In the genomic region with DNA sequence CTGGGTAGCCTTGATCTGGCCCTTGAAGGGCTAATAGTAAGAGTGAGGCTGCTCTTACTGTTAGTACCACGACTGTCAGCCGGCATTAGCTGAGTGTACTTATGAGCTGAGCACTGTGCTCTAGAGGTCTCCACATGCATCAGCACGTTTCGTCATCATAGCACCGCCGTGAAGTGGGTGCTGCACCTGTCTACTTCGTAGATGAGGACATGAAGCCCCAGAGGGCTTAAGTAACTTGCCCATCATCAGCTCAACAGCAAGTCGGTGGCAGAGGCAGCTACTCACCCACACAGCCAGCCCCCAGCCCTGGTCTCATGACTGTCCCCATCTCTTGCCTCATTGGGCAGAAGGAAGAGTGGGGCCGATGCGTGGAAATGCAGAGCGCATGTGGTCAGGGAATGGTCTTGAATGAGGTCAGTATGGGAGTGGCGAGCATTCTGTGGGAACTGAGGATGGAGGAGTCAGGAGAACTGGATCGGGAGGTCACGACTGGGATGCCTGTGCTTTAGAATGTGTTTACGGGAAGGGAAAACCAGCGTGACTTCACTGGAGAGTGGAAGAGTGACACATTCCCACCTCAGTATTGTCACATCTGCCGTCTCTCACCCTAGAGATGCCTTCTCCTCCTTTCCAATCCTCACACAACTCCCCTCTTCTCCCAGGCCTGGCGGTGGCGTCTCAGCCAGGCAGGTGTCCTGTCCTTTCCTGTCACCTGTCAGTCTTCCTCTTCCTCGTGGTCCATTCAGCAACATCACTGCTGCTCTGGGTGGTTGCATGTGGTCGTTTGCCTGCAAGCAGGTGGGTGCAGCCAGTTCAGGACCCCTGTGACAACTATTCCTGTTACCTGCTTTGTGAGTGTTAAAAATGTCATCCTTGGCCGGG, we compare ENCODE assay signal across 10 cellular contexts. TPM values are rescaled to one million over a fixed set of nuclear protein-coding genes. Genes with fewer than 3 reads are reported as not detected.
DNase-seq lines count a peak whose midpoint lies in the region; ATAC-seq and TF ChIP-seq lines count a peak whose summit lies in the region.
"Had no signal": no experiment of that assay in that cellular context is flagged by ENCODE, and none has a peak within 500 bp of the region (broad histone marks: within the 10 kb centered on the region; RNA-seq: fewer than 3 reads in every experiment).

No MANE protein-coding gene starts in this region.

- TF ChIP-seq CTCF in mesothelial cell of epicardium (IDR thresholded peaks at IDR 0.05; ENCODE audit: unreplicated experiment), result no peak

- H3K27ac ChIP-seq in BLaER1 treated with 17β-estradiol and CSF1 and Interleukin-3, amounts not matched to agents 10 nM and 100 nM, result peak overlapping the region in 9 of 11 experiments; percentile 35 to 84 (median 59); a peak in 17 of 22 replicates

- H3K4me2 ChIP-seq in BLaER1 treated with 17β-estradiol and CSF1 and Interleukin-3, amounts not matched to agents 10 nM and 100 nM, result peak overlapping the region; percentile 56 to 88 (median 74); a peak in 20 of 22 replicates

- H3K27me3 Mint-ChIP-seq in activated CD4-positive, alpha-beta memory T cell treated with anti-CD3 and anti-CD28 coated beads for 36 hours, result no peaks in the 10 kb centered on the region
- no peaks in the 10 kb centered on the region for H3K27me3 Mint-ChIP-seq in mesothelial cell of epicardium (ENCODE audit: low read depth)

- peaks cover 28 to 84% (median 55%) of the 10 kb centered on the region in 10 experiments for H3K4me1 ChIP-seq in BLaER1 treated with 17β-estradiol and CSF1 and Interleukin-3, amounts not matched to agents 10 nM and 100 nM

- no peak overlapping the region for H3K4me3 ChIP-seq in BLaER1 treated with 17β-estradiol and CSF1 and Interleukin-3, amounts not matched to agents 10 nM and 100 nM

- H3K27ac Mint-ChIP-seq in activated CD4-positive, alpha-beta memory T cell treated with anti-CD3 and anti-CD28 coated beads for 36 hours, result peak overlapping the region; percentile 96
- H3K27ac Mint-ChIP-seq in mesothelial cell of epicardium, result peak overlapping the region; percentile 87

- intact Hi-C loops in activated CD4-positive, alpha-beta memory T cell treated with anti-CD3 and anti-CD28 coated beads for 36 hours (cut with micrococcal nuclease), result loop anchor here (10.0 kb wide), 1 partner anchor 631 kb away; no protein-coding TSS in a partner anchor

- H3K4me3 Mint-ChIP-seq in activated CD4-positive, alpha-beta memory T cell treated with anti-CD3 and anti-CD28 coated beads for 36 hours, result peak overlapping the region; percentile 75
- no peak overlapping the region for H3K4me3 Mint-ChIP-seq in mesothelial cell of epicardium

- H3K36me3 Mint-ChIP-seq in activated CD4-positive, alpha-beta memory T cell treated with anti-CD3 and anti-CD28 coated beads for 36 hours, result peaks cover 75% of the 10 kb centered on the region
- H3K36me3 Mint-ChIP-seq in mesothelial cell of epicardium, result no peaks in the 10 kb centered on the region

- ATAC-seq in GM18907 (IDR thresholded peaks at IDR 0.05; ENCODE audit: unreplicated experiment), result no peak

- POLR2A ChIA-PET in activated CD4-positive, alpha-beta memory T cell treated with anti-CD3 and anti-CD28 coated beads for 36 hours (lab: Charles Lee), result interaction anchor here (4.9 kb wide), 1 partner anchor 11 kb away, joined by 99 read pairs; the partner anchor contains the start of gene DYNLT1

- DNase-seq in M059J (ENCODE audit: low read depth), result peak; percentile 47
- DNase-seq in activated CD4-positive, alpha-beta memory T cell treated with anti-CD3 and anti-CD28 coated beads for 36 hours, result peak; percentile 10
- DNase-seq in mesothelial cell of epicardium (ENCODE audit: low spot score in 2 of 2, unreplicated experiment in 2 of 2), result no peak
- no peak for DNase-seq in stimulated activated CD4-positive, alpha-beta T cell treated with anti-CD3 and anti-CD28 coated beads, Interleukin-12 subunit alpha, Interleukin-12 subunit beta, amount 100 ng/mL, for 4 hours
- no peak for DNase-seq in middle frontal gyrus (ENCODE audit: extremely low spot score, low spot score)
- no peak for DNase-seq in GM03348 (ENCODE audit: low spot score)
- DNase-seq: DND-41, NCI-H1048 had no signal

- CTCF ChIA-PET in activated CD4-positive, alpha-beta memory T cell treated with anti-CD3 and anti-CD28 coated beads for 36 hours (lab: Charles Lee), result interaction anchor here (0.7 to 1.3 kb wide), 4 partner anchors 26 to 489 kb away, joined by 3 to 7 read pairs (median 4); no protein-coding TSS in a partner anchor

- H4K20me1 ChIP-seq in BLaER1 treated with 17β-estradiol and CSF1 and Interleukin-3, amounts not matched to agents 10 nM and 100 nM, result peaks cover 0 to 4% (median 0%) of the 10 kb centered on the region in 11 experiments; a peak in 1 of 22 replicates

- no peaks in the 10 kb centered on the region for H3K36me3 ChIP-seq in BLaER1 treated with 17β-estradiol and CSF1 and Interleukin-3, amounts not matched to agents 10 nM and 100 nM

- peak overlapping the region in 4 of 11 experiments; percentile 24 to 62 (median 42); a peak in 5 of 22 replicates for H3K9ac ChIP-seq in BLaER1 treated with 17β-estradiol and CSF1 and Interleukin-3, amounts not matched to agents 10 nM and 100 nM

- no peaks in the 10 kb centered on the region; a peak in 1 of 22 replicates for H3K9me3 ChIP-seq in BLaER1 treated with 17β-estradiol and CSF1 and Interleukin-3, amounts not matched to agents 10 nM and 100 nM (replicated peaks in 1 of 11)

- peaks cover 0 to 30% (median 4%) of the 10 kb centered on the region in 11 experiments; a peak in 11 of 22 replicates for H3K27me3 ChIP-seq in BLaER1 treated with 17β-estradiol and CSF1 and Interleukin-3, amounts not matched to agents 10 nM and 100 nM

- peaks cover 70% of the 10 kb centered on the region for H3K4me1 Mint-ChIP-seq in activated CD4-positive, alpha-beta memory T cell treated with anti-CD3 and anti-CD28 coated beads for 36 hours (ENCODE audit: low read depth)
- H3K4me1 Mint-ChIP-seq in mesothelial cell of epicardium, result peaks cover 35% of the 10 kb centered on the region

- H3K9me3 Mint-ChIP-seq in activated CD4-positive, alpha-beta memory T cell treated with anti-CD3 and anti-CD28 coated beads for 36 hours, result no peaks in the 10 kb centered on the region
- H3K9me3 Mint-ChIP-seq in mesothelial cell of epicardium, result no peaks in the 10 kb centered on the region

RNA-seq across cellular contexts. Expression of gene SYTL3, which starts 6.0 kb away (rescaled TPM):
- 3.3 and 7.7 TPM in 2 replicates for total RNA-seq in M059J (2014; rRNA removed; shearing (Covaris generic))
- total RNA-seq in activated CD4-positive, alpha-beta memory T cell treated with anti-CD3 and anti-CD28 coated beads for 36 hours, result 100 to 1,000 TPM; 181 to 186 TPM
- 5.4 to 6.1 TPM (median 5.5 TPM) in 3 replicates for total RNA-seq in mesothelial cell of epicardium

RNA-seq across cellular contexts. Expression of gene DYNLT1, which starts 11.3 kb away (rescaled TPM):
- 276 and 290 TPM in 2 replicates for total RNA-seq in M059J (2014; rRNA removed; shearing (Covaris generic))
- total RNA-seq in activated CD4-positive, alpha-beta memory T cell treated with anti-CD3 and anti-CD28 coated beads for 36 hours, result 100 to 1,000 TPM; 117 to 120 TPM
- total RNA-seq in mesothelial cell of epicardium, result 142 to 148 TPM (median 145 TPM) in 3 replicates

Comparison
In these comparisons a context has a peak if more than half of its experiments do, and no peak if none do; other contexts are left out.
1. DNase-seq: peak in M059J (single experiment) and activated CD4-positive, alpha-beta memory T cell treated with anti-CD3 and anti-CD28 coated beads for 36 hours (single experiment); none in mesothelial cell of epicardium (0 of 2), stimulated activated CD4-positive, alpha-beta T cell treated with anti-CD3 and anti-CD28 coated beads, Interleukin-12 subunit alpha, Interleukin-12 subunit beta, amount 100 ng/mL, for 4 hours (single experiment), middle frontal gyrus (single experiment) and GM03348 (single experiment).
2. RNA of gene SYTL3, which starts 6.0 kb away (total RNA-seq): 181 to 186 TPM in activated CD4-positive, alpha-beta memory T cell treated with anti-CD3 and anti-CD28 coated beads for 36 hours; 3.3 to 7.7 TPM in M059J and 5.4 to 6.1 TPM in mesothelial cell of epicardium; every median in the first group is over 10 times any median in the second.